11 cellular contexts compared by ENCODE assay signal in the genomic region with DNA sequence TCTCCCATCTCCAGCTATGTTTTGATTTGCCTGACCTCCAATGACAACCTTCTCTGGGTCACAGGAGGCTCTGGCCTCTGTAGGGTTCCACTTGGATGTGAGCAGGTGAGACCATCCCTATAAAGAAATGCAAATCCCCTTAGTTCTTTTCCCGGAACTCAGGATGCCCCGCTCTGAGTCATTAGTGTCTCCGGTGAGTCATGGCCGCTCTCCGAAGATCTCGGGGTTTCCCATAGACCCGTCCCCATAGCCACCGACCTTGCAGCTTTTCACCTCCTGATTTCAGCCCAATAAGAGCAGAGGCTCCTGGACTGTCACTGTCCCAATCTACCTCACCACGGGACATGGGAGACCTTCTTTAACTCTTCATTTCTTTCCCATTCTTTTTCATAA.
DNase-seq lines count a peak whose midpoint lies in the region; ATAC-seq and TF ChIP-seq lines count a peak whose summit lies in the region.
"Had no signal": no experiment of that assay in that cellular context is flagged by ENCODE, and none has a peak within 500 bp of the region (broad histone marks: within the 10 kb centered on the region; RNA-seq: fewer than 3 reads in every experiment).

No MANE protein-coding gene starts in this region.

- H3K9me3 Mint-ChIP-seq in activated CD8-positive, alpha-beta T cell treated with anti-CD3 and anti-CD28 coated beads for 36 hours: no peaks in the 10 kb centered on the region
- no peaks in the 10 kb centered on the region for H3K9me3 Mint-ChIP-seq in activated CD8-positive, alpha-beta T cell treated with anti-CD3 and anti-CD28 coated beads, Interleukin-2, amount 10 ng/mL, durations not matched to agents 7 days and 5 days (ENCODE audit: insufficient read depth)
- H3K9me3 Mint-ChIP-seq in immature natural killer cell: no peaks in the 10 kb centered on the region
- H3K9me3 Mint-ChIP-seq: activated naive CD4-positive, alpha-beta T cell treated with anti-CD3 and anti-CD28 coated beads, Interleukin-2, amount 50 U/mL, for 24 hours had no signal

- peaks cover 26% of the 10 kb centered on the region for H3K4me1 ChIP-seq in HUES6 (ENCODE audit: control insufficient read depth, insufficient read depth, low read length)

- H3K36me3 ChIP-seq in HUES6 (ENCODE audit: control insufficient read depth, insufficient read depth, low read length): peaks cover 18% of the 10 kb centered on the region
- H3K36me3 ChIP-seq: SJSA1 had no signal

- intact Hi-C loops in activated CD8-positive, alpha-beta T cell treated with anti-CD3 and anti-CD28 coated beads for 36 hours (cut with micrococcal nuclease): no loop called here

- peak overlapping the region; percentile 12 for H3K27ac Mint-ChIP-seq in activated CD8-positive, alpha-beta T cell treated with anti-CD3 and anti-CD28 coated beads for 36 hours
- no peak overlapping the region for H3K27ac Mint-ChIP-seq in activated CD8-positive, alpha-beta T cell treated with anti-CD3 and anti-CD28 coated beads, Interleukin-2, amount 10 ng/mL, durations not matched to agents 7 days and 5 days
- no peak overlapping the region for H3K27ac Mint-ChIP-seq in immature natural killer cell
- H3K27ac Mint-ChIP-seq: activated naive CD4-positive, alpha-beta T cell treated with anti-CD3 and anti-CD28 coated beads, Interleukin-2, amount 50 U/mL, for 24 hours had no signal

- H3K27me3 ChIP-seq in HUES6 (ENCODE audit: control insufficient read depth, insufficient read depth, low read length): no peaks in the 10 kb centered on the region
- H3K27me3 ChIP-seq: SJSA1 had no signal

- CTCF ChIA-PET in activated CD8-positive, alpha-beta T cell treated with anti-CD3 and anti-CD28 coated beads for 36 hours (lab: Charles Lee): no interaction called here
- CTCF ChIA-PET in activated CD8-positive, alpha-beta T cell treated with anti-CD3 and anti-CD28 coated beads, Interleukin-2, amount 10 ng/mL, durations not matched to agents 7 days and 5 days (lab: Charles Lee): no interaction called here

- H3K9me3 ChIP-seq in HUES6 (ENCODE audit: control insufficient read depth, insufficient read depth, low read depth, low read length): no peaks in the 10 kb centered on the region
- H3K9me3 ChIP-seq: SJSA1 had no signal

- DNase-seq in activated CD8-positive, alpha-beta T cell treated with anti-CD3 and anti-CD28 coated beads for 36 hours: peak; percentile 51
- DNase-seq in activated CD8-positive, alpha-beta T cell treated with anti-CD3 and anti-CD28 coated beads, Interleukin-2, amount 10 ng/mL, durations not matched to agents 7 days and 5 days: no peak
- DNase-seq in astrocyte of the spinal cord (ENCODE audit: low read depth, low spot score) (peak; percentile 7), immature natural killer cell (no peak), retina (no peak)
- DNase-seq in stimulated activated CD4-positive, alpha-beta T cell treated with anti-CD3 and anti-CD28 coated beads, TNF-alpha, amount 100 ng/mL, for 48 hours (ENCODE audit: low read depth in 3 of 3): peak in 2 of 3 donors; percentile 11 to 26
- no peak for DNase-seq in NK-92 treated with Interleukin-12 subunit alpha and Interleukin-12 subunit beta, amount 100 ng/mL, for 24 hours (lab: John Stamatoyannopoulos, UW)
- DNase-seq: NCI-H1694 treated with DMSO at 0.1 percent for 48 hours had no signal

- peak overlapping the region; percentile 67; the same call in 1 of the 2 replicates for H3K27ac ChIP-seq in HUES6 (ENCODE audit: low read depth, low read length)
- H3K27ac ChIP-seq: SJSA1 had no signal

- in situ Hi-C loops in astrocyte of the spinal cord (cut with HindIII; ENCODE audit: low sequenced_read_pairs): no loop called here

- no peak for TF ChIP-seq CTCF in activated CD8-positive, alpha-beta T cell treated with anti-CD3 and anti-CD28 coated beads for 36 hours (IDR thresholded peaks at IDR 0.05)
- TF ChIP-seq CTCF in astrocyte of the spinal cord (IDR thresholded peaks at IDR 0.05; ENCODE audit: low read depth, low read length): no peak

- no peaks in the 10 kb centered on the region for H3K27me3 Mint-ChIP-seq in activated CD8-positive, alpha-beta T cell treated with anti-CD3 and anti-CD28 coated beads for 36 hours
- no peaks in the 10 kb centered on the region for H3K27me3 Mint-ChIP-seq in activated CD8-positive, alpha-beta T cell treated with anti-CD3 and anti-CD28 coated beads, Interleukin-2, amount 10 ng/mL, durations not matched to agents 7 days and 5 days (ENCODE audit: low read depth)
- peaks cover 0 to 5% (median 1%) of the 10 kb centered on the region in 3 donors for H3K27me3 Mint-ChIP-seq in immature natural killer cell (ENCODE audit: low read depth in 3 of 3)
- H3K27me3 Mint-ChIP-seq: activated naive CD4-positive, alpha-beta T cell treated with anti-CD3 and anti-CD28 coated beads, Interleukin-2, amount 50 U/mL, for 24 hours had no signal

- no peak overlapping the region for H3K9ac ChIP-seq in HUES6 (ENCODE audit: low read length)

- H3K4me1 Mint-ChIP-seq in activated CD8-positive, alpha-beta T cell treated with anti-CD3 and anti-CD28 coated beads for 36 hours (ENCODE audit: low read depth): peaks cover 7% of the 10 kb centered on the region
- H3K4me1 Mint-ChIP-seq in activated CD8-positive, alpha-beta T cell treated with anti-CD3 and anti-CD28 coated beads, Interleukin-2, amount 10 ng/mL, durations not matched to agents 7 days and 5 days (ENCODE audit: low read depth): no peaks in the 10 kb centered on the region
- H3K4me1 Mint-ChIP-seq in immature natural killer cell: no peaks in the 10 kb centered on the region
- H3K4me1 Mint-ChIP-seq: activated naive CD4-positive, alpha-beta T cell treated with anti-CD3 and anti-CD28 coated beads, Interleukin-2, amount 50 U/mL, for 24 hours had no signal

- H3K4me3 ChIP-seq in HUES6 (ENCODE audit: low read depth, low read length) (no peak overlapping the region), astrocyte of the spinal cord (ENCODE audit: low read depth, low read length) (no peak overlapping the region)
- H3K4me3 ChIP-seq: SJSA1 had no signal

- no peak overlapping the region for H3K4me3 Mint-ChIP-seq in activated CD8-positive, alpha-beta T cell treated with anti-CD3 and anti-CD28 coated beads for 36 hours
- no peak overlapping the region for H3K4me3 Mint-ChIP-seq in activated CD8-positive, alpha-beta T cell treated with anti-CD3 and anti-CD28 coated beads, Interleukin-2, amount 10 ng/mL, durations not matched to agents 7 days and 5 days
- no peak overlapping the region for H3K4me3 Mint-ChIP-seq in immature natural killer cell
- H3K4me3 Mint-ChIP-seq: activated naive CD4-positive, alpha-beta T cell treated with anti-CD3 and anti-CD28 coated beads, Interleukin-2, amount 50 U/mL, for 24 hours had no signal

- peak; percentile 80 for ATAC-seq in activated CD8-positive, alpha-beta T cell treated with anti-CD3 and anti-CD28 coated beads for 36 hours
- no peak for ATAC-seq in activated CD8-positive, alpha-beta T cell treated with anti-CD3 and anti-CD28 coated beads, Interleukin-2, amount 10 ng/mL, durations not matched to agents 7 days and 5 days

- POLR2A ChIA-PET in activated CD8-positive, alpha-beta T cell treated with anti-CD3 and anti-CD28 coated beads for 36 hours (lab: Charles Lee): no interaction called here
- POLR2A ChIA-PET in activated CD8-positive, alpha-beta T cell treated with anti-CD3 and anti-CD28 coated beads, Interleukin-2, amount 10 ng/mL, durations not matched to agents 7 days and 5 days (lab: Charles Lee): no interaction called here

- H3K36me3 Mint-ChIP-seq in activated CD8-positive, alpha-beta T cell treated with anti-CD3 and anti-CD28 coated beads for 36 hours (ENCODE audit: low read depth): no peaks in the 10 kb centered on the region
- H3K36me3 Mint-ChIP-seq in activated CD8-positive, alpha-beta T cell treated with anti-CD3 and anti-CD28 coated beads, Interleukin-2, amount 10 ng/mL, durations not matched to agents 7 days and 5 days (ENCODE audit: low read depth): no peaks in the 10 kb centered on the region
- H3K36me3 Mint-ChIP-seq in immature natural killer cell: no peaks in the 10 kb centered on the region
- H3K36me3 Mint-ChIP-seq: activated naive CD4-positive, alpha-beta T cell treated with anti-CD3 and anti-CD28 coated beads, Interleukin-2, amount 50 U/mL, for 24 hours had no signal

Comparison
In these comparisons a context has a peak if more than half of its experiments do, and no peak if none do; other contexts are left out.
1. DNase-seq: peak in activated CD8-positive, alpha-beta T cell treated with anti-CD3 and anti-CD28 coated beads for 36 hours (single experiment), astrocyte of the spinal cord (single experiment) and stimulated activated CD4-positive, alpha-beta T cell treated with anti-CD3 and anti-CD28 coated beads, TNF-alpha, amount 100 ng/mL, for 48 hours (2 of 3); none in activated CD8-positive, alpha-beta T cell treated with anti-CD3 and anti-CD28 coated beads, Interleukin-2, amount 10 ng/mL, durations not matched to agents 7 days and 5 days (single experiment), immature natural killer cell (0 of 3), retina (single experiment) and NK-92 treated with Interleukin-12 subunit alpha and Interleukin-12 subunit beta, amount 100 ng/mL, for 24 hours (single experiment).